8 cellular contexts compared by ENCODE assay signal in the genomic region with DNA sequence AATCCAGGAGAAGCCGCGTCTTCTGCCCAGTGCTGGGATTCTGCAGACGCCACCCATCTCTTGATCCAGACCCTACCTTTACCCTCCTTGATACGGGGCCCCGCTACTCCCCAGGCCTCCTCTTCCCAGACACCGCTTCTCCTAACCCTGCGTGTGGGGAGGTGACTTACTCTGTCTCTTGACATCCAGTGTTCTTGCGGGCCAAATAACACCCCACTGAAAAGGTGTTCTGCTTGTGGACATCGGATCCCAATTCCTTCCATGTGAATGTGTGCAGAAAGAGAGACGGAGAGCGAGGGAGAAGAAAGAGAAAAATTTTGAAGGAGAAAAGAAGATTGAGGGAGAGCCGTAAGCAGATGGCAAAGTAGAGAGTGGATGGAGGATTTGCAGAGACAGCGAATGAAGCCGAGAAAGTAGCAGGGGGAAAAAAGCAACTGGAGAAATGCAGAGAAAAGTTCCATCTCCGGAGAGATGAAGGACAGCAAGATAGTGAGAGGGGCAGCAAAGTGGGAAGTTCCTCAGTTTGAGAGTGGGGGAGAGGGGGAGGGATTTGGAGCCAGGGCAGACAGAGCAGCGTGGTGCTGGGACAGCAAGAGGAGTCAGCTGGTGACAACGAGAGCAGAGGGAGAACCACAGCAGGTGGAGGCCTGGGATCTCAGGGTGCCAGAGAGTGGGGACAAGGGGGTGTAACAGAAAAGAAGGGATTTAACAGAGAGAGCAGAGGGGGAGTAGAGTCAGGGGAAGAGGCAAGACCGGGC. TPM values are rescaled to one million over a fixed set of nuclear protein-coding genes. Genes with fewer than 3 reads are reported as not detected.
DNase-seq lines count a peak whose midpoint lies in the region; ATAC-seq and TF ChIP-seq lines count a peak whose summit lies in the region.

No MANE protein-coding gene starts in this region.

- peak overlapping the region; percentile 95 to 97 for H3K4me3 Mint-ChIP-seq in CD14-positive monocyte
- peak overlapping the region; percentile 93 to 97 (median 96) for H3K4me3 Mint-ChIP-seq in T-cell

- H3K27ac Mint-ChIP-seq in CD14-positive monocyte (peak overlapping the region; percentile 91 to 98 (median 94)), T-cell (peak overlapping the region; percentile 97 to 98)

- CTCF ChIA-PET in T-cell (lab: Charles Lee) = no interaction called here

- H3K4me3 ChIP-seq in foreskin fibroblast (ENCODE audit: low read depth in 1 of 2, low read length in 2 of 2) (peak overlapping the region; percentile 71 to 98), rectal smooth muscle tissue (ENCODE audit: low read length) (peak overlapping the region; percentile 89)

- peaks cover 6% of the 10 kb centered on the region for H3K4me1 ChIP-seq in rectal smooth muscle tissue (ENCODE audit: control insufficient read depth, insufficient read depth, low read length)

- peak; percentile 47 for DNase-seq in CD14-positive monocyte (ENCODE audit: low spot score)
- no peak for DNase-seq in T-cell
- peak; percentile 3 to 24 for DNase-seq in foreskin fibroblast
- no peak for DNase-seq in stimulated activated CD4-positive, alpha-beta T cell treated with anti-CD3 and anti-CD28 coated beads, Interleukin-2, amount 100 ng/mL, for 24 hours
- no peak for DNase-seq in hippocampal formation (lab: John Stamatoyannopoulos, UW)
- DNase-seq in NCI-H526 treated with DMSO at 0.1 percent for 48 hours (lab: John Stamatoyannopoulos, UW) = no peak

- H3K9me3 Mint-ChIP-seq in CD14-positive monocyte = peaks cover 46 to 70% (median 60%) of the 10 kb centered on the region in 7 donors
- peaks cover 5 to 45% (median 45%) of the 10 kb centered on the region in 3 donors for H3K9me3 Mint-ChIP-seq in T-cell

- H3K36me3 Mint-ChIP-seq in CD14-positive monocyte = peaks cover 37 to 54% of the 10 kb centered on the region in 2 donors
- peaks cover 58% of the 10 kb centered on the region for H3K36me3 Mint-ChIP-seq in T-cell

- peak; percentile 27 for ATAC-seq in GM21737 (IDR thresholded peaks at IDR 0.05; ENCODE audit: unreplicated experiment)
- peak in 1 of 4 experiments; percentile 23 for ATAC-seq in T-cell (replicated peaks in 1 of 4)

- POLR2A ChIA-PET in T-cell (lab: Charles Lee) = no interaction called here

- peak overlapping the region; percentile 85 for H3K9ac ChIP-seq in rectal smooth muscle tissue (ENCODE audit: low read length)

- peaks cover 17% of the 10 kb centered on the region for H3K4me1 Mint-ChIP-seq in CD14-positive monocyte
- peaks cover 18 to 23% (median 21%) of the 10 kb centered on the region in 3 donors for H3K4me1 Mint-ChIP-seq in T-cell

- H3K27ac ChIP-seq in rectal smooth muscle tissue (ENCODE audit: low read depth, low read length) = peak overlapping the region; percentile 87

- intact Hi-C loops in CD14-positive monocyte (cut with micrococcal nuclease) = loop anchor here (1.0 to 10.0 kb wide), 6 partner anchors 28 to 1167 kb away; partner anchors contain the start of genes ZNF813 (in 2 of the 2), ZNF766 (in 1 of the 2) and ZNF808 (in 1 of the 2)

- H3K27me3 Mint-ChIP-seq in CD14-positive monocyte (ENCODE audit: low read depth in 3 of 3) (peaks cover 0 to 1% (median 0%) of the 10 kb centered on the region in 3 donors), T-cell (no peaks in the 10 kb centered on the region)

- TF ChIP-seq CTCF in CD14-positive monocyte (IDR thresholded peaks at IDR 0.05) (no peak), foreskin fibroblast (IDR thresholded peaks at IDR 0.05; ENCODE audit: low read depth, low read length) (no peak)

- peaks cover 25% of the 10 kb centered on the region for H3K36me3 ChIP-seq in rectal smooth muscle tissue (ENCODE audit: control insufficient read depth, insufficient read depth, low read length)

- no peaks in the 10 kb centered on the region for H3K27me3 ChIP-seq in rectal smooth muscle tissue (ENCODE audit: control insufficient read depth, insufficient read depth, low read length)

RNA-seq across cellular contexts. Expression of gene ZNF480, which starts 0.8 kb away (rescaled TPM):
- polyA plus RNA-seq in CD14-positive monocyte = 1 to 10 TPM; 7.4 to 7.6 TPM
- 10 to 100 TPM in 4 of 5 donors, 1 to 10 TPM in 1; 9.3 to 22.1 (median 18.9) TPM for total RNA-seq in T-cell

RNA-seq across cellular contexts. Expression of gene ZNF766, which starts 28.4 kb away (rescaled TPM):
- polyA plus RNA-seq in CD14-positive monocyte = 10 to 100 TPM in 1 of 2 donors, 1 to 10 TPM in 1; 8.8 to 15.0 TPM
- 10 to 100 TPM; 40.3 to 46.6 (median 42.0) TPM for total RNA-seq in T-cell

RNA-seq across cellular contexts. Expression of gene ZNF610, which starts 38.3 kb away (rescaled TPM):
- not detected for polyA plus RNA-seq in CD14-positive monocyte
- total RNA-seq in T-cell = 1 to 10 TPM in 3 of 5 donors, under 1 TPM in 2; 0.51 to 5.4 (median 1.3) TPM

Comparison
In these comparisons a context has a peak if more than half of its experiments do, and no peak if none do; other contexts are left out.
1. DNase-seq: peak in CD14-positive monocyte (single experiment) and foreskin fibroblast (2 of 2); none in T-cell (0 of 34), stimulated activated CD4-positive, alpha-beta T cell treated with anti-CD3 and anti-CD28 coated beads, Interleukin-2, amount 100 ng/mL, for 24 hours (0 of 2), hippocampal formation (0 of 2) and NCI-H526 treated with DMSO at 0.1 percent for 48 hours (single experiment).